ENCODE assay signal across 1 cellular context in genomic region chr10:73730153-73730906, GRCh38.
A peak's percentile ranks its signal among the peaks of the same experiment; 100 is the strongest.
TF ChIP-seq lines count a peak whose summit lies in the region.

No MANE protein-coding gene starts in this region.

TF ChIP-seq in A549, 52 proteins besides CTCF, POLR2A, EP300 and RAD21 (continued from another document):
- TF ChIP-seq E2F6 (IDR thresholded peaks at IDR 0.05; ENCODE audit: borderline replicate concordance, low read depth) (no peak), CEBPB (IDR thresholded peaks at IDR 0.05) (no peak), RARB (CRISPR knock-in tag; IDR thresholded peaks at IDR 0.05) (no peak), PBX3 (IDR thresholded peaks at IDR 0.05) (peak; percentile 71), SMC3 (IDR thresholded peaks at IDR 0.05) (no peak), MAZ (IDR thresholded peaks at IDR 0.05; ENCODE audit: borderline replicate concordance, low read depth, low read length) (no peak), HDAC2 (IDR thresholded peaks at IDR 0.05) (no peak), HOXA7 (CRISPR knock-in tag; IDR thresholded peaks at IDR 0.05) (no peak), BCL3 (IDR thresholded peaks at IDR 0.05) (peak; percentile 89), GATA3 (IDR thresholded peaks at IDR 0.05; ENCODE audit: borderline replicate concordance) (peak; percentile 53; the same call in 1 of the 2 replicates), FOSB (CRISPR knock-in tag; IDR thresholded peaks at IDR 0.05) (no peak), EHMT2 (IDR thresholded peaks at IDR 0.05; ENCODE audit: low read depth) (no peak), ESRRA (IDR thresholded peaks at IDR 0.05; ENCODE audit: borderline replicate concordance, low read length) (no peak)
- TF ChIP-seq, protein P1, sequence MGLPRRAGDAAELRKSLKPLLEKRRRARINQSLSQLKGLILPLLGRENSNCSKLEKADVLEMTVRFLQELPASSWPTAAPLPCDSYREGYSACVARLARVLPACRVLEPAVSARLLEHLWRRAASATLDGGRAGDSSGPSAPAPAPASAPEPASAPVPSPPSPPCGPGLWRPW (IDR thresholded peaks at IDR 0.05) = no peak
- TF ChIP-seq, protein P2, sequence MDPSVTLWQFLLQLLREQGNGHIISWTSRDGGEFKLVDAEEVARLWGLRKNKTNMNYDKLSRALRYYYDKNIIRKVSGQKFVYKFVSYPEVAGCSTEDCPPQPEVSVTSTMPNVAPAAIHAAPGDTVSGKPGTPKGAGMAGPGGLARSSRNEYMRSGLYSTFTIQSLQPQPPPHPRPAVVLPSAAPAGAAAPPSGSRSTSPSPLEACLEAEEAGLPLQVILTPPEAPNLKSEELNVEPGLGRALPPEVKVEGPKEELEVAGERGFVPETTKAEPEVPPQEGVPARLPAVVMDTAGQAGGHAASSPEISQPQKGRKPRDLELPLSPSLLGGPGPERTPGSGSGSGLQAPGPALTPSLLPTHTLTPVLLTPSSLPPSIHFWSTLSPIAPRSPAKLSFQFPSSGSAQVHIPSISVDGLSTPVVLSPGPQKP (IDR thresholded peaks at IDR 0.05; ENCODE audit: low read depth, low read length) = no peak
TF ChIP-seq in A549: peak in this region for 7.
